Comparison of ENCODE assay signal across 9 cellular contexts in the genomic region with DNA sequence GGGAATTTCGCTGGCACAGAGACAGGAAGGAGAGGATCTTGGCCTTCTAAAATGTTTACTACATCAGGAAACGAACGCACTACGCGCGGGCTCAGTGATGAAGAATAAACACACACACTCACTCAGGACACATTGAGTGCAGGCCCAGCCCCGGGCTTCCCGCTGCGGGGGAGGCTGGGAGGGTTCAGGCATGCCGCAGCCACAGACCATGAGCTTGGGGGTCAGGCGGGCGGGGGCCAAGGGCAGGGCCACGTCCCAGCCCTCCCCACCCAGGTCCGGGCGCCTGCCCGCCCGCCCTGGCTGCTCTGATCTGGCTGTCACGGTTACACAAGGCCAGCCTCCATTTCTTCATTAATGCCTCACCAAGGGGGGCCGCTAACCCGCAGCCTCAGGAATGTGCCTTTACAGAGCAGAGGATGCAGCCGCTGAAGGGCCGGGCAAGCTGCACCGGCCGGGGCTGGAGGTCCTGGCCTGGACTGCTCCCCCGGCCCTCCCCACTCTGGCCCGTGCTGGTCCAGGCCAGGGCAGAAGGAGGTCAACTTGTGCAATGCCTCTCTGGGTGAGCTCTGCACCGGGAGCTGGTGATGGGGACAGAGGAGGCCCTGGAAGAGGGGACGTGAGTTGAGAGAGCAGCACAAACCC. TPM values are rescaled to one million over a fixed set of nuclear protein-coding genes. Genes with fewer than 3 reads are reported as not detected.
DNase-seq lines count a peak whose midpoint lies in the region; ATAC-seq, FAIRE-seq and TF ChIP-seq lines count a peak whose summit lies in the region.
"Had no signal": no experiment of that assay in that cellular context is flagged by ENCODE, and none has a peak within 500 bp of the region (broad histone marks: within the 10 kb centered on the region; RNA-seq: fewer than 3 reads in every experiment).

No MANE protein-coding gene starts in this region.

- intact Hi-C loops in kidney (cut with DNase I) (no loop called here), spleen (cut with DNase I; ENCODE audit: low total_unique reads) (no loop called here)

- peaks cover 0 to 10% of the 10 kb centered on the region in 2 donors for H3K4me1 ChIP-seq in kidney (ENCODE audit: control insufficient read depth in 1 of 2, insufficient read depth in 1 of 2, low read depth in 1 of 2, low read length in 2 of 2)
- peaks cover 3 to 55% (median 24%) of the 10 kb centered on the region in 6 donors for H3K4me1 ChIP-seq in spleen

- in situ Hi-C loops in brain microvascular endothelial cell (cut with HindIII; ENCODE audit: low pct_ligation_motif_present, low sequenced_read_pairs) = no loop called here

- TF ChIP-seq CTCF in HFFc6 (IDR thresholded peaks at IDR 0.05) (no peak), brain microvascular endothelial cell (IDR thresholded peaks at IDR 0.05; ENCODE audit: low read depth, low read length, missing control alignments) (no peak), kidney (IDR thresholded peaks at IDR 0.05; ENCODE audit: borderline replicate concordance, extremely low read depth, insufficient read depth) (no peak), spleen (IDR thresholded peaks at IDR 0.05 in 8 of 11, conservative IDR thresholded peaks at IDR 0.05 in 3 of 11) (no peak)

- peak overlapping the region; percentile 97 for H3K27ac Mint-ChIP-seq in HFFc6

- peaks cover 2% of the 10 kb centered on the region for H3K27me3 Mint-ChIP-seq in HFFc6 (ENCODE audit: insufficient read depth)

- H3K27ac ChIP-seq in brain microvascular endothelial cell (peak overlapping the region; percentile 75), kidney (ENCODE audit: low read depth in 2 of 2, low read length in 2 of 2) (peak overlapping the region in 1 of 2 donors; percentile 72), spleen (peak overlapping the region; percentile 48 to 81 (median 68))

- H3K4me3 ChIP-seq in brain microvascular endothelial cell (ENCODE audit: low read depth, low read length) (no peak overlapping the region), kidney (ENCODE audit: low read length in 2 of 2) (no peak overlapping the region), spleen (no peak overlapping the region)

- peaks cover 31% of the 10 kb centered on the region for H3K4me1 Mint-ChIP-seq in HFFc6 (ENCODE audit: low read depth)

- no peak for FAIRE-seq in kidney (lab: Jason Lieb, UNC)

- peaks cover 10% of the 10 kb centered on the region; the same call in 1 of the 2 replicates for H3K9me3 Mint-ChIP-seq in HFFc6

- H3K9me3 ChIP-seq in kidney (ENCODE audit: control insufficient read depth in 1 of 2, low read length in 2 of 2) = no peaks in the 10 kb centered on the region
- no peaks in the 10 kb centered on the region for H3K9me3 ChIP-seq in spleen

- DNase-seq in HFFc6 (peak; percentile 75), brain microvascular endothelial cell (peak; percentile 78), kidney (peak; percentile 93), spleen (peak; percentile 83), SIG-M5 (lab: John Stamatoyannopoulos, UW) (no peak), DMS79 treated with DMSO at 0.1 percent for 48 hours (lab: John Stamatoyannopoulos, UW) (no peak)
- no peak for DNase-seq in stimulated activated naive CD4-positive, alpha-beta T cell (lab: John Stamatoyannopoulos, UW)
- DNase-seq: activated CD4-positive, alpha-beta T cell treated with anti-CD3 and anti-CD28 coated beads, Interleukin-2, amount 50 U/mL, for 1 hour had no signal

- peak overlapping the region; percentile 83 for H3K4me3 Mint-ChIP-seq in HFFc6

- H3K9ac ChIP-seq in kidney (ENCODE audit: low read length in 2 of 2) = no peak overlapping the region

- ATAC-seq in GM18870 (IDR thresholded peaks at IDR 0.05; ENCODE audit: unreplicated experiment) = no peak

- H3K27me3 ChIP-seq in brain microvascular endothelial cell (replicated peaks) (no peaks in the 10 kb centered on the region), spleen (replicated peaks in 1 of 7) (peaks cover 0 to 23% (median 0%) of the 10 kb centered on the region in 7 donors)

- 0 out of 2 replicates have a peak, but pooled peaks cover 4% of the 10 kb centered on the region for H3K36me3 Mint-ChIP-seq in HFFc6 (ENCODE audit: low read depth)

- 58 to 64% (median 62%) methylated on average over 14 to 28 of the region's 28 CpGs for WGBS in spleen, 5 donors

- H3K36me3 ChIP-seq in brain microvascular endothelial cell (replicated peaks) (no peaks in the 10 kb centered on the region), kidney (ENCODE audit: control insufficient read depth in 1 of 2, insufficient read depth in 2 of 2, low read length in 2 of 2) (no peaks in the 10 kb centered on the region), spleen (no peaks in the 10 kb centered on the region)

- no peak for TF ChIP-seq POLR2A in spleen (IDR thresholded peaks at IDR 0.05)

RNA-seq across cellular contexts. Expression of gene IGF2, which starts 41.7 kb away (rescaled TPM):
- total RNA-seq in HFFc6 (2021; fragmentation: NEBNext Ultra II Directional; extraction: Animal tissue kit (Norgen Biotek cat#: 25700)) = 1 to 10 TPM in 5 of 6 experiments, under 1 TPM in 1; 0.90 to 2.6 (median 2.0) TPM
- 30.5 TPM for total RNA-seq in kidney
- 10.2 TPM for polyA plus RNA-seq in kidney (ENCODE audit: insufficient read depth, low read depth, low replicate concordance)
- 10 to 100 TPM; 10.2 to 66.6 (median 25.7) TPM for total RNA-seq in spleen
- polyA plus RNA-seq in spleen = 1 to 10 TPM in 2 of 3 donors, under 1 TPM in 1; 0.74 to 9.8 (median 4.0) TPM

Comparison
In these comparisons a context has a peak if more than half of its experiments do, and no peak if none do; other contexts are left out.
1. DNase-seq: peak in HFFc6 (single experiment), brain microvascular endothelial cell (single experiment), kidney (single experiment) and spleen (single experiment); none in SIG-M5 (single experiment), DMS79 treated with DMSO at 0.1 percent for 48 hours (single experiment) and stimulated activated naive CD4-positive, alpha-beta T cell (0 of 6).